8 cellular contexts compared by ENCODE assay signal in the genomic region with DNA sequence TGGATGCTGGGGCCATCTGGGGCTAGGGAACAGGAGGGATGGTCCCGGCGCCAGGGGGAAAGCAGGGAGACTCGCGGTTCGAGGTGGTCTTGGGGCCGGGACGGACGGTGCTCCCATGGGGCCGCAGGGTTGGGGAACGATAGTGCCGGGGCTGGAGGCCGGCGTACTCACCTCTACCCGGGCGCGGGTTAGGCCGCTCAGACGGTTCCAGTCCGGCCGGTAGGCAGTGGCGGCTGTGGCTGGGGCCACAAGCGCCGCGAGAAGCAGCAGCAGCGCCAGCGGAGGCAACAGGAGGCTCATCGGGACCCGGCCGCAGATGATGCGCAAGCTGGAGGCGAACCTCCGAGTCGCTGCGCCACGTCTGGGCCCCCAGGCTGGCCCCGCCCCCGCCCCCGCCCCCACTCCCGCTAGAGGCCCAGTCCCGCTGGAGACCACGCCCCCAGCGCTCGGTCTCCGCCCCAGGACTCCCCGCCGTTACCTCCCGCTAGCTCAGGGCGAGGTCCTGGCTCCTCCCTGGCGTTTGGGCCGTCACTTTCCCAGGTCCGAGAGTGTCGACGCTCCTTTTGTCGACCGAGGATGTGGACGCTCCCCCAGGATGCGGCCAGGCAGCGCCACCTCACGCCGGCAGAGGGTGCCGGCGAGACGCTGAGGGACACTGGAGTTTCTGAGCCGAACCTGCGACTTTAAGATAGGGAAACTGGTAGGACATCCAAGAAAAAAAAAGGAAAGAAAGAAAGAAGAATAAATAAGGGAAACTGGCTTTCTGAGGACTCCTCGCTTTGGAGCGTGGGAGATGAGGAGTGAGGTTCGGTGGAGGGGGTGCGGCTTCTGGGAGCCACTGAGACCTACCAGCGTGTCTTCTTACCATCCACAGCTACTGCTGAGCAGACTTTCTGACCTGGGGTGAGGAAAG. TPM values are rescaled to one million over a fixed set of nuclear protein-coding genes. Genes with fewer than 3 reads are reported as not detected.
DNase-seq lines count a peak whose midpoint lies in the region; ATAC-seq and TF ChIP-seq lines count a peak whose summit lies in the region.

A gene with protein sequence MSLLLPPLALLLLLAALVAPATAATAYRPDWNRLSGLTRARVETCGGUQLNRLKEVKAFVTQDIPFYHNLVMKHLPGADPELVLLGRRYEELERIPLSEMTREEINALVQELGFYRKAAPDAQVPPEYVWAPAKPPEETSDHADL (minus strand): TSS at position 363 of the 913 bp plus-strand sequence. CDS start 63 bp downstream, at position 300.

- no peaks in the 10 kb centered on the region for H3K9me3 ChIP-seq in aorta (ENCODE audit: control insufficient read depth, low read length)

- no peaks in the 10 kb centered on the region for H3K36me3 ChIP-seq in aorta (ENCODE audit: control insufficient read depth in 1 of 2, insufficient read depth in 2 of 2, low read length in 1 of 2)

- WGBS in aorta, 2 donors: 0 to 1% methylated on average over 44 to 70 of the region's 70 CpGs

- intact Hi-C loops in aorta (cut with DNase I): loop anchor here (2.0 to 5.0 kb wide), 5 partner anchors 17 to 125 kb away; no protein-coding TSS in a partner anchor

- H3K4me3 ChIP-seq in astrocyte of the cerebellum (ENCODE audit: low read depth, low read length) (peak within 1 kb of the TSS; percentile 76), aorta (ENCODE audit: low read length in 2 of 2) (peak within 1 kb of the TSS; percentile 53 to 90)

- H3K4me1 ChIP-seq in aorta (ENCODE audit: control insufficient read depth in 1 of 2, insufficient read depth in 2 of 2, low read length in 2 of 2): no peaks in the 10 kb centered on the region

- peak; percentile 98 for TF ChIP-seq CTCF in astrocyte of the cerebellum (IDR thresholded peaks at IDR 0.05; ENCODE audit: low read depth, low read length, missing control alignments)

- DNase-seq in NCI-H128 (lab: John Stamatoyannopoulos, UW; ENCODE audit: unreplicated experiment) (peak; percentile 17), T-helper 22 cell (ENCODE audit: low read depth) (peak; percentile 84), astrocyte of the cerebellum (ENCODE audit: low read depth) (peak; percentile 93), hepatic stellate cell (ENCODE audit: low spot score) (peak; percentile 97), renal cortical epithelial cell (ENCODE audit: low read depth) (peak; percentile 92), aorta (peak; percentile 98 to 99)

- ATAC-seq in HG02588 (IDR thresholded peaks at IDR 0.05; ENCODE audit: unreplicated experiment) (peak; percentile 85), aorta (ENCODE audit: low FRiP score) (peak; percentile 91)

- TF ChIP-seq POLR2A in GM10847 (IDR thresholded peaks at IDR 0.05; ENCODE audit: extremely low read depth, insufficient read length): peak; percentile 14

- H3K27ac ChIP-seq in aorta (ENCODE audit: low read depth in 1 of 2, low read length in 2 of 2): peak within 1 kb of the TSS; percentile 58 to 98

- H3K27me3 ChIP-seq in aorta (ENCODE audit: control insufficient read depth in 1 of 2, insufficient read depth in 2 of 2, low read length in 1 of 2): no peaks in the 10 kb centered on the region

- in situ Hi-C loops in astrocyte of the cerebellum (cut with HindIII; ENCODE audit: low sequenced_read_pairs): no loop called here

RNA-seq across cellular contexts. Expression of the gene that starts here (rescaled TPM):
- total RNA-seq in renal cortical epithelial cell (57.9 and 131 TPM in 2 replicates), aorta (100 to 1,000 TPM; 368 to 526 TPM)
- polyA plus RNA-seq in aorta: 1,000 to 10,000 TPM in 1 of 2 donors, 100 to 1,000 TPM in 1; 806 to 1,228 TPM

Comparison
In these comparisons a context has a peak if more than half of its experiments do, and no peak if none do; other contexts are left out.
1. Peak in every context shown above with its lines: DNase-seq, ATAC-seq, H3K4me3 ChIP-seq and H3K27ac ChIP-seq.
2. DNase-seq: peak in every context shown above with its lines; median percentile 98 in aorta; 97 in hepatic stellate cell; 93 in astrocyte of the cerebellum; 92 in renal cortical epithelial cell; 84 in T-helper 22 cell; 17 in NCI-H128.